9 cellular contexts compared by ENCODE assay signal in the genomic region with DNA sequence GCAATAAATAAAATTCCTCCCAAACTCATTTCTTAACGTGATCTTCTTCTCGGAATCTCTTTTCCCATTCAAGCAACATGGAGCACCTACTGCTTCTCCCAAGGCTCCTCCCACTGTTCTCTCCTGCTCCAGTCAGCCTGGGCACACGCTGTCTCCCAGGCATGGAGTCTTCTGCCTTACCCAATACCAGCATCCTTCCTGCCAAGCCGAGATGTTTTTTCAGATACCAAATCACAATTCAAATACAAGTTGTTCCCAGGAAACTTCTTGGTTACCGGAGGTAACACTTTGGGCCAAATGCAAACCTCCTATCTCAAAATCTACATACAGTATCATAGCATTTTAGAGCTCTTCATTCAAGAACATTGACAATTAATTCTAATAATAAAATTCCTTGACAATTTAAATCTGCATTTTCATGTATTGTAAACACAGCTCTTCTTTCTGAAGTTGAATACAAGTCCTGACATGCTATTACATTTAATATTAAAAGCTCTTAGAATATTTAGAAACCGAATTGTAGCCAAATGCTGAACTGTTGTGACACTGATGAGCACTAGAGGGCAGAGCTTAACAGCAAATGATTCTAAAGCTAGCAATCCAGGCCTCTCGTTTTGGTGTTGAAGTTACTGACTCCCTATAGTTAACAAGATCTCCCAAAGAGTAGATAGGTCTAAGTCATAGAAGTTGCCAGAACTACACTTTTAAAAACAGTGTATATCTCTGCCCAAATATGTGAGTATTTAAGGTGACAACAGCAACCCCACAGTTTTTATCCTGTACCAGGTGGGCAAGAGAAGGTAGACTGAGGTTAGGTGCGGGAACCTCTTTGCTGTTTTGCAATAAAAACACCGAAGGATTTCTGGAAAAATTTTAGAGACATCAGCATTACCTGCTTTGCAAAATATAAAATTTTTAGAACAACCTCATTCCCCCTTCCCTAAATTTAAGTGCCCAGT. TPM values are rescaled to one million over a fixed set of nuclear protein-coding genes. Genes with fewer than 3 reads are reported as not detected.
DNase-seq lines count a peak whose midpoint lies in the region; ATAC-seq and TF ChIP-seq lines count a peak whose summit lies in the region.
"Had no signal": no experiment of that assay in that cellular context is flagged by ENCODE, and none has a peak within 500 bp of the region (broad histone marks: within the 10 kb centered on the region; RNA-seq: fewer than 3 reads in every experiment).

No MANE protein-coding gene starts in this region.

- H3K36me3 ChIP-seq in body of pancreas (replicated peaks in 1 of 2; ENCODE audit: insufficient read depth in 1 of 2, low read depth in 2 of 2), result no peaks in the 10 kb centered on the region

- no peak overlapping the region for H3K27ac ChIP-seq in CD4-positive, alpha-beta T cell (ENCODE audit: low read depth, low read length)
- H3K27ac ChIP-seq in body of pancreas, result no peak overlapping the region
- H3K27ac ChIP-seq: SJSA1 had no signal

- H3K4me1 ChIP-seq in body of pancreas, result no peaks in the 10 kb centered on the region

- no peak overlapping the region for H3K27ac Mint-ChIP-seq in CD4-positive, alpha-beta T cell

- no peaks in the 10 kb centered on the region for H3K9me3 Mint-ChIP-seq in CD4-positive, alpha-beta T cell

- H3K36me3 Mint-ChIP-seq in CD4-positive, alpha-beta T cell (ENCODE audit: low read depth), result no peaks in the 10 kb centered on the region

- peak; percentile 90 for TF ChIP-seq CTCF in CD4-positive, alpha-beta T cell (IDR thresholded peaks at IDR 0.05)
- peak; percentile 31 to 92 (median 80) for TF ChIP-seq CTCF in body of pancreas (IDR thresholded peaks at IDR 0.05)

- H3K4me1 Mint-ChIP-seq in CD4-positive, alpha-beta T cell (ENCODE audit: low read depth), result no peaks in the 10 kb centered on the region

- no peaks in the 10 kb centered on the region for H3K9me3 ChIP-seq in CD4-positive, alpha-beta T cell (ENCODE audit: control insufficient read depth, low read length)
- H3K9me3 ChIP-seq in body of pancreas, result no peaks in the 10 kb centered on the region
- H3K9me3 ChIP-seq: SJSA1 had no signal

- POLR2A ChIA-PET in CD4-positive, alpha-beta T cell (lab: Charles Lee), result interaction anchor here (1.1 to 1.6 kb wide), 6 partner anchors 10 to 551 kb away, joined by 3 to 19 read pairs (median 4); partner anchors contain the start of genes DNTTIP2, GCLM and MTF2

- peak in 7 of 10 experiments; percentile 9 to 34 (median 27) for DNase-seq in CD4-positive, alpha-beta T cell
- DNase-seq in MV-4-11 (lab: John Stamatoyannopoulos, UW) (peak; percentile 65), RPMI8226 (peak; percentile 60), body of pancreas (peak; percentile 55 to 74 (median 60)), iPS-NIHi7 (ENCODE audit: extremely low spot score) (peak; percentile 56)
- DNase-seq in stimulated activated CD8-positive, alpha-beta memory T cell treated with anti-CD3 and anti-CD28 coated beads, Interleukin-4, amount 100 ng/mL, for 48 hours, result peak; percentile 51

- H3K27me3 Mint-ChIP-seq in CD4-positive, alpha-beta T cell, result no peaks in the 10 kb centered on the region

- peak; percentile 88 for ATAC-seq in CD4-positive, alpha-beta T cell (ENCODE audit: poor library complexity)
- ATAC-seq in GM18907 (IDR thresholded peaks at IDR 0.05; ENCODE audit: unreplicated experiment) (peak; percentile 70), body of pancreas (peak; percentile 85), HG03196 (IDR thresholded peaks at IDR 0.05; ENCODE audit: unreplicated experiment) (no peak)

- TF ChIP-seq POLR2A in body of pancreas (IDR thresholded peaks at IDR 0.05), result no peak

- intact Hi-C loops in CD4-positive, alpha-beta T cell (cut with DNase I, micrococcal nuclease), result loop anchor here (1.0 to 10.0 kb wide), 14 partner anchors 184 to 1595 kb away; partner anchors contain the start of gene GCLM (in 2 of the 2)
- intact Hi-C loops in body of pancreas (cut with DNase I), result loop anchor here (5.0 to 10.0 kb wide), 2 partner anchors 188 to 195 kb away; no protein-coding TSS in a partner anchor

- H3K27me3 ChIP-seq in CD4-positive, alpha-beta T cell (ENCODE audit: control insufficient read depth, insufficient read depth, low read length), result no peaks in the 10 kb centered on the region
- no peaks in the 10 kb centered on the region for H3K27me3 ChIP-seq in body of pancreas
- H3K27me3 ChIP-seq: SJSA1 had no signal

- H3K4me3 ChIP-seq in body of pancreas, result no peak overlapping the region
- H3K4me3 ChIP-seq: SJSA1 had no signal

- 45 to 47% methylated on average over 9 of the region's 9 CpGs for WGBS in body of pancreas, 2 donors

- H3K4me3 Mint-ChIP-seq in CD4-positive, alpha-beta T cell, result no peak overlapping the region

- CTCF ChIA-PET in CD4-positive, alpha-beta T cell (lab: Charles Lee), result interaction anchor here (0.6 to 3.6 kb wide), 15 partner anchors 11 to 834 kb away, joined by 3 to 40 read pairs (median 4); partner anchors contain the start of genes DNTTIP2 and GCLM

RNA-seq across cellular contexts. Expression of gene BCAR3, which starts 52.3 kb away (rescaled TPM):
- under 1 TPM; 0.47 to 0.92 TPM for total RNA-seq in CD4-positive, alpha-beta T cell
- total RNA-seq in body of pancreas, result 10 to 100 TPM in 1 of 2 donors, 1 to 10 TPM in 1; 7.9 to 10.9 TPM

Comparison
In these comparisons a context has a peak if more than half of its experiments do, and no peak if none do; other contexts are left out.
1. RNA of gene BCAR3, which starts 52.3 kb away (total RNA-seq): 7.9 to 10.9 TPM in body of pancreas; 0.47 to 0.92 TPM in CD4-positive, alpha-beta T cell; every median in the first group is over 4 times any median in the second.
2. Peak in every context shown above with its lines, with median percentiles within 50 percentile points of each other: DNase-seq.